ENCODE assay signal across 13 cellular contexts in genomic region chr7:27890205-27890849, GRCh38.
A peak's percentile ranks its signal among the peaks of the same experiment; 100 is the strongest.
DNase-seq lines count a peak whose midpoint lies in the region; ATAC-seq and TF ChIP-seq lines count a peak whose summit lies in the region.
"Had no signal": no experiment of that assay in that cellular context is flagged by ENCODE, and none has a peak within 500 bp of the region (broad histone marks: within the 10 kb centered on the region; RNA-seq: fewer than 3 reads in every experiment).

No MANE protein-coding gene starts in this region.

- CTCF ChIA-PET in CD4-positive, alpha-beta T cell (lab: Charles Lee), result interaction anchor here (0.6 kb wide), 1 partner anchor 137 kb away, joined by 3 read pairs; no protein-coding TSS in a partner anchor

- peaks cover 24 to 60% of the 10 kb centered on the region in 2 donors for H3K4me1 Mint-ChIP-seq in immature natural killer cell
- H3K4me1 Mint-ChIP-seq in CD4-positive, alpha-beta T cell (ENCODE audit: low read depth), result peaks cover 2% of the 10 kb centered on the region

- H3K27me3 ChIP-seq in CD4-positive, alpha-beta T cell (ENCODE audit: control insufficient read depth, insufficient read depth, low read length), result no peaks in the 10 kb centered on the region
- H3K27me3 ChIP-seq: tibial artery had no signal

- ATAC-seq in GM19023 (IDR thresholded peaks at IDR 0.05; ENCODE audit: unreplicated experiment) (peak; percentile 99), GM21528 (IDR thresholded peaks at IDR 0.05; ENCODE audit: low FRiP score, unreplicated experiment) (peak; percentile 99), HG03097 (IDR thresholded peaks at IDR 0.05; ENCODE audit: low FRiP score, unreplicated experiment) (peak; percentile 97)
- no peak for ATAC-seq in CD4-positive, alpha-beta T cell (ENCODE audit: poor library complexity)

- POLR2A ChIA-PET in CD4-positive, alpha-beta T cell (lab: Charles Lee), result interaction anchor here (0.8 kb wide), 1 partner anchor 10 kb away, joined by 3 read pairs; no protein-coding TSS in a partner anchor

- peak in 2 of 3 donors; percentile 13 to 27 for DNase-seq in immature natural killer cell
- DNase-seq in Kasumi-1 (lab: John Stamatoyannopoulos, UW), result no peak
- DNase-seq in ureter (ENCODE audit: low spot score), result no peak
- DNase-seq in CD4-positive, alpha-beta T cell, result no peak
- DNase-seq: islet precursor cell; NCI-H1694 treated with DMSO at 0.1 percent for 48 hours; SIG-M5; stimulated activated CD4-positive, alpha-beta T cell treated with anti-CD3 and anti-CD28 coated beads, Interleukin-4, amount 100 ng/mL, for 4 hours; tibial artery had no signal

- peaks cover 9 to 35% (median 17%) of the 10 kb centered on the region in 3 donors for H3K36me3 Mint-ChIP-seq in immature natural killer cell
- peaks cover 33% of the 10 kb centered on the region for H3K36me3 Mint-ChIP-seq in CD4-positive, alpha-beta T cell (ENCODE audit: low read depth)

- no peaks in the 10 kb centered on the region for H3K9me3 ChIP-seq in CD4-positive, alpha-beta T cell (ENCODE audit: control insufficient read depth, low read length)
- H3K9me3 ChIP-seq: tibial artery had no signal

- peak overlapping the region; percentile 12 to 77 (median 53) for H3K27ac Mint-ChIP-seq in immature natural killer cell
- H3K27ac Mint-ChIP-seq in CD4-positive, alpha-beta T cell, result no peak overlapping the region

- no peak for TF ChIP-seq CTCF in CD4-positive, alpha-beta T cell (IDR thresholded peaks at IDR 0.05)

- H3K9me3 Mint-ChIP-seq in immature natural killer cell, result no peaks in the 10 kb centered on the region
- no peaks in the 10 kb centered on the region for H3K9me3 Mint-ChIP-seq in CD4-positive, alpha-beta T cell

- H3K4me3 Mint-ChIP-seq in immature natural killer cell, result peak overlapping the region in 2 of 5 donors; percentile 45 to 51
- no peak overlapping the region for H3K4me3 Mint-ChIP-seq in CD4-positive, alpha-beta T cell

- intact Hi-C loops in CD4-positive, alpha-beta T cell (cut with DNase I, micrococcal nuclease), result no loop called here

- H3K27me3 Mint-ChIP-seq in immature natural killer cell (ENCODE audit: low read depth in 3 of 3), result peaks cover 0 to 5% (median 0%) of the 10 kb centered on the region in 3 donors
- no peaks in the 10 kb centered on the region for H3K27me3 Mint-ChIP-seq in CD4-positive, alpha-beta T cell

- no peak overlapping the region for H3K27ac ChIP-seq in CD4-positive, alpha-beta T cell (ENCODE audit: low read depth, low read length)
- H3K27ac ChIP-seq: epithelial cell of prostate, tibial artery had no signal

Comparison
In these comparisons a context has a peak if more than half of its experiments do, and no peak if none do; other contexts are left out.
1. DNase-seq: peak in immature natural killer cell (2 of 3); none in Kasumi-1 (0 of 2), ureter (single experiment) and CD4-positive, alpha-beta T cell (0 of 10).